In genomic region chr12:52496590-52497071, GRCh38 we compare ENCODE assay signal across 12 cellular contexts. TPM values are rescaled to one million over a fixed set of nuclear protein-coding genes. Genes with fewer than 3 reads are reported as not detected.
DNase-seq lines count a peak whose midpoint lies in the region; ATAC-seq and TF ChIP-seq lines count a peak whose summit lies in the region.
"Had no signal": no experiment of that assay in that cellular context is flagged by ENCODE, and none has a peak within 500 bp of the region (broad histone marks: within the 10 kb centered on the region; RNA-seq: fewer than 3 reads in every experiment).

No MANE protein-coding gene starts in this region.

- no peaks in the 10 kb centered on the region for H3K9me3 ChIP-seq in thyroid gland
- no peaks in the 10 kb centered on the region for H3K9me3 ChIP-seq in BE2C
- H3K9me3 ChIP-seq: body of pancreas had no signal

- ATAC-seq in GM18511 (IDR thresholded peaks at IDR 0.05; ENCODE audit: unreplicated experiment) (no peak), HG03025 (IDR thresholded peaks at IDR 0.05; ENCODE audit: low FRiP score, unreplicated experiment) (no peak)
- ATAC-seq: body of pancreas; stimulated activated effector memory CD8-positive, alpha-beta T cell treated with anti-CD3 and anti-CD28 coated beads, Interleukin-12 subunit alpha, Interleukin-12 subunit beta, amount 100 ng/mL, for 72 hours had no signal

- no peak overlapping the region for H3K27ac ChIP-seq in thyroid gland
- H3K27ac ChIP-seq: body of pancreas had no signal

- DNase-seq in ACHN (peak; percentile 15), HT1080 (ENCODE audit: low read depth) (peak; percentile 76), astrocyte of the spinal cord (ENCODE audit: low read depth, low spot score) (peak; percentile 67), iPS-NIHi7 (ENCODE audit: extremely low spot score) (peak; percentile 80), thyroid gland (no peak), BE2C (no peak)
- DNase-seq: activated CD4-positive, CD25-positive, alpha-beta regulatory T cell treated with anti-CD3 and anti-CD28 coated beads, Interleukin-2, amount 50 U/mL, for 72 hours; CD4-positive, alpha-beta T cell had no signal

- intact Hi-C loops in thyroid gland (cut with DNase I), result no loop called here

- H3K4me1 ChIP-seq in thyroid gland, result peaks cover 0 to 24% of the 10 kb centered on the region in 2 donors
- H3K4me1 ChIP-seq in BE2C, result no peaks in the 10 kb centered on the region
- H3K4me1 ChIP-seq: body of pancreas had no signal

- 69% methylated on average over 4 of the region's 4 CpGs for WGBS in thyroid gland, 2 donors

- no peak overlapping the region for H3K4me3 ChIP-seq in astrocyte of the spinal cord (ENCODE audit: low read depth, low read length)
- no peak overlapping the region for H3K4me3 ChIP-seq in thyroid gland (replicated peaks in 1 of 3)
- H3K4me3 ChIP-seq in BE2C (ENCODE audit: low read depth, low read length), result no peak overlapping the region
- H3K4me3 ChIP-seq: body of pancreas had no signal

- TF ChIP-seq CTCF in astrocyte of the spinal cord (IDR thresholded peaks at IDR 0.05; ENCODE audit: low read depth, low read length) (no peak), thyroid gland (IDR thresholded peaks at IDR 0.05) (no peak), BE2C (IDR thresholded peaks at IDR 0.05; ENCODE audit: low read depth, low read length) (no peak)

- no peaks in the 10 kb centered on the region for H3K36me3 ChIP-seq in thyroid gland
- H3K36me3 ChIP-seq in BE2C, result no peaks in the 10 kb centered on the region

- no peak for TF ChIP-seq POLR2A in thyroid gland (IDR thresholded peaks at IDR 0.05)

- in situ Hi-C loops in ACHN (cut with HindIII; ENCODE audit: low pct_ligation_motif_present, low pct_unique_long_range_greater_than_20kb, low sequenced_read_pairs), result no loop called here
- in situ Hi-C loops in astrocyte of the spinal cord (cut with HindIII; ENCODE audit: low sequenced_read_pairs), result no loop called here

- H3K27me3 ChIP-seq in thyroid gland (no peaks in the 10 kb centered on the region), BE2C (peaks cover 51% of the 10 kb centered on the region)
- H3K27me3 ChIP-seq: body of pancreas had no signal

RNA-seq across cellular contexts. Expression of gene KRT6A, which starts 3.6 kb away (rescaled TPM):
- not detected in 2 replicates for total RNA-seq in HT1080 (2014; rRNA removed; shearing (Covaris generic))
- polyA plus RNA-seq in HT1080 (2015; cell fraction: cytosol; rRNA removed), result not detected in 2 replicates
- not detected in 2 replicates for polyA plus RNA-seq in HT1080 (2015; cell fraction: nucleus; rRNA removed)
- total RNA-seq in thyroid gland, result under 1 TPM in 1 of 4 donors, not detected in 3; 0.27 TPM
- not detected for polyA plus RNA-seq in BE2C (2012; ENCODE audit: insufficient read depth, insufficient read length, low read depth)
- total RNA-seq: body of pancreas; CD4-positive, alpha-beta T cell had no signal

RNA-seq across cellular contexts. Expression of gene KRT6C, which starts 23.0 kb away (rescaled TPM):
- not detected in 2 replicates for total RNA-seq in HT1080 (2014; rRNA removed; shearing (Covaris generic))
- not detected in 2 replicates for polyA plus RNA-seq in HT1080 (2015; cell fraction: cytosol; rRNA removed)
- polyA plus RNA-seq in HT1080 (2015; cell fraction: nucleus; rRNA removed), result not detected in 2 replicates
- total RNA-seq in thyroid gland, result not detected
- polyA plus RNA-seq in BE2C (2012; ENCODE audit: insufficient read depth, insufficient read length, low read depth), result not detected
- total RNA-seq: body of pancreas; CD4-positive, alpha-beta T cell had no signal

RNA-seq across cellular contexts. Expression of gene KRT5, which starts 23.6 kb away (rescaled TPM):
- total RNA-seq in HT1080 (2014; rRNA removed; shearing (Covaris generic)), result not detected in 2 replicates
- polyA plus RNA-seq in HT1080 (2015; cell fraction: cytosol; rRNA removed), result not detected in 2 replicates
- not detected in 2 replicates for polyA plus RNA-seq in HT1080 (2015; cell fraction: nucleus; rRNA removed)
- total RNA-seq in thyroid gland, result 1 to 10 TPM in 1 of 4 donors, not detected in 3; 1.4 TPM
- not detected for polyA plus RNA-seq in BE2C (2012; ENCODE audit: insufficient read depth, insufficient read length, low read depth)

RNA-seq across cellular contexts. Expression of gene KRT6B, which starts 44.7 kb away (rescaled TPM):
- total RNA-seq in HT1080 (2014; rRNA removed; shearing (Covaris generic)), result not detected in 2 replicates
- polyA plus RNA-seq in HT1080 (2015; cell fraction: cytosol; rRNA removed), result not detected in 2 replicates
- polyA plus RNA-seq in HT1080 (2015; cell fraction: nucleus; rRNA removed), result not detected in 2 replicates
- not detected for total RNA-seq in thyroid gland
- not detected for polyA plus RNA-seq in BE2C (2012; ENCODE audit: insufficient read depth, insufficient read length, low read depth)
- total RNA-seq: body of pancreas; CD4-positive, alpha-beta T cell had no signal

RNA-seq across cellular contexts. Expression of gene KRT71, which starts 56.3 kb away (rescaled TPM):
- not detected in 2 replicates for total RNA-seq in HT1080 (2014; rRNA removed; shearing (Covaris generic))
- not detected in 2 replicates for polyA plus RNA-seq in HT1080 (2015; cell fraction: cytosol; rRNA removed)
- polyA plus RNA-seq in HT1080 (2015; cell fraction: nucleus; rRNA removed), result not detected in 2 replicates
- total RNA-seq in thyroid gland, result not detected
- not detected for polyA plus RNA-seq in BE2C (2012; ENCODE audit: insufficient read depth, insufficient read length, low read depth)
- total RNA-seq: body of pancreas; CD4-positive, alpha-beta T cell had no signal

Comparison
In these comparisons a context has a peak if more than half of its experiments do, and no peak if none do; other contexts are left out.
1. DNase-seq: peak in ACHN (single experiment), HT1080 (single experiment), astrocyte of the spinal cord (single experiment) and iPS-NIHi7 (single experiment); none in thyroid gland (0 of 2) and BE2C (single experiment).